ENCODE assay signal across 16 cellular contexts in the genomic region with DNA sequence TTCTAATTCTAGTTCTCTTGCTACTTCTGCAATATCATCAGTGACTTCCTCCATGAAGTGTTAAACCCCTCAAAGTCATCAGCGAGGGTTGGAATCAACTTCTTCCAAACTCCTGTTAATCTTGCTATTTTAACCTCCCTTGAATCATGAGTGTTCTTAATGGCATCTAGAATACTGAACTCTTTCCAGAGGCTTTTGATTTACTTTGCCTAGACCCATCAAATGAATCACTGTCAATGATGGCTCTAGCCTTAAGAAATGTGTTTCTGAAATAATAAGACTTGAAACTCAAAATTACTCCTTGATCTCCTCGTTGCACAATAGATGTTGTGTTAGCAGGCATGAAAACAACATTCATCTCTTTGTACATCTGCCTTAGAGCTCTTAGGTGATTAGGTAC.
"Had no signal": no experiment of that assay in that cellular context is flagged by ENCODE, and none has a peak within 500 bp of the region (broad histone marks: within the 10 kb centered on the region; RNA-seq: fewer than 3 reads in every experiment).

No MANE protein-coding gene starts in this region.

- FAIRE-seq: TTC549 had no signal

- H3K4me3 ChIP-seq: ovary, sigmoid colon had no signal

- H3K36me3 ChIP-seq: ovary, sigmoid colon had no signal

- H3K9me3 ChIP-seq: ovary, sigmoid colon had no signal

- DNase-seq: activated naive CD4-positive, alpha-beta T cell; activated naive CD8-positive, alpha-beta T cell treated with anti-CD3 and anti-CD28 coated beads, Interleukin-2, amount 10 ng/mL, durations not matched to agents 7 days and 5 days; activated T-cell treated with anti-CD3 and anti-CD28 coated beads for 4 hours; anterior cingulate cortex; endodermal cell; erythroblast; glutamatergic neuron; hypothalamus; nephron progenitor cell; ovary; sigmoid colon; stimulated activated CD4-positive, alpha-beta T cell treated with anti-CD3 and anti-CD28 coated beads, Interleukin-1b, Interleukin-23, amount 100 ng/mL, for 48 hours; stimulated activated naive CD8-positive, alpha-beta T cell treated with anti-CD3 and anti-CD28 coated beads, Interleukin-15, amount 100 ng/mL, for 72 hours; T-helper 17 cell had no signal

- H3K27me3 ChIP-seq: foreskin keratinocyte, ovary, sigmoid colon had no signal

- H3K27ac ChIP-seq: foreskin keratinocyte, ovary, sigmoid colon had no signal

- ATAC-seq: foreskin keratinocyte; stimulated activated naive CD8-positive, alpha-beta T cell treated with anti-CD3 and anti-CD28 coated beads, Interleukin-15, amount 100 ng/mL, for 72 hours; T-helper 17 cell had no signal
